In genomic region chr17:68070582-68071444, GRCh38 we compare ENCODE assay signal across 1 cellular context.
TF ChIP-seq lines count a peak whose summit lies in the region.

No MANE protein-coding gene starts in this region.

TF ChIP-seq in HepG2, 621 proteins besides CTCF, POLR2A, EP300 and RAD21:
- TF ChIP-seq PRDM15 (CRISPR knock-in tag; IDR thresholded peaks at IDR 0.05) = peak; percentile 45; the same call in 1 of the 2 replicates
